In genomic region chr11:125592305-125593112, GRCh38 we compare ENCODE assay signal across 1 cellular context.
TF ChIP-seq lines count a peak whose summit lies in the region.

Gene STT3A, plus strand, starts transcription at chr11:125592852. Its CDS starts 3,064 bp downstream, at chr11:125595916.

TF ChIP-seq in GM12878, 131 proteins besides CTCF, POLR2A, EP300 and RAD21 (continued from another document and continues in another):
- TF ChIP-seq, protein P1, sequence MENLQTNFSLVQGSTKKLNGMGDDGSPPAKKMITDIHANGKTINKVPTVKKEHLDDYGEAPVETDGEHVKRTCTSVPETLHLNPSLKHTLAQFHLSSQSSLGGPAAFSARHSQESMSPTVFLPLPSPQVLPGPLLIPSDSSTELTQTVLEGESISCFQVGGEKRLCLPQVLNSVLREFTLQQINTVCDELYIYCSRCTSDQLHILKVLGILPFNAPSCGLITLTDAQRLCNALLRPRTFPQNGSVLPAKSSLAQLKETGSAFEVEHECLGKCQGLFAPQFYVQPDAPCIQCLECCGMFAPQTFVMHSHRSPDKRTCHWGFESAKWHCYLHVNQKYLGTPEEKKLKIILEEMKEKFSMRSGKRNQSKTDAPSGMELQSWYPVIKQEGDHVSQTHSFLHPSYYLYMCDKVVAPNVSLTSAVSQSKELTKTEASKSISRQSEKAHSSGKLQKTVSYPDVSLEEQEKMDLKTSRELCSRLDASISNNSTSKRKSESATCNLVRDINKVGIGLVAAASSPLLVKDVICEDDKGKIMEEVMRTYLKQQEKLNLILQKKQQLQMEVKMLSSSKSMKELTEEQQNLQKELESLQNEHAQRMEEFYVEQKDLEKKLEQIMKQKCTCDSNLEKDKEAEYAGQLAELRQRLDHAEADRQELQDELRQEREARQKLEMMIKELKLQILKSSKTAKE (IDR thresholded peaks at IDR 0.05; ENCODE audit: low read depth, poor library complexity, severe bottlenecking), result peak; percentile 98
- TF ChIP-seq HDAC6 (IDR thresholded peaks at IDR 0.05; ENCODE audit: unreplicated experiment) (no peak), TCF7 (IDR thresholded peaks at IDR 0.05; ENCODE audit: borderline replicate concordance) (no peak), RELB (IDR thresholded peaks at IDR 0.05; ENCODE audit: low read depth) (peak; percentile 75), SMAD5 (IDR thresholded peaks at IDR 0.05; ENCODE audit: low read depth) (peak; percentile 58), ZNF622 (IDR thresholded peaks at IDR 0.05) (peak; percentile 96), TCF12 (IDR thresholded peaks at IDR 0.05; ENCODE audit: low read depth, low read length) (no peak), BACH1 (IDR thresholded peaks at IDR 0.05; ENCODE audit: borderline replicate concordance) (no peak; the same call in none of the 2 replicates), POU2F2 (IDR thresholded peaks at IDR 0.05; ENCODE audit: borderline replicate concordance, low read depth, low read length) (peak; percentile 30; the same call in 2 of the 3 replicates), SMARCA5 (IDR thresholded peaks at IDR 0.05) (no peak), ESRRA (IDR thresholded peaks at IDR 0.05; ENCODE audit: low read length) (no peak), LARP7 (IDR thresholded peaks at IDR 0.05) (no peak), CREM (IDR thresholded peaks at IDR 0.05; ENCODE audit: low read depth) (peak; percentile 95), ZNF384 (IDR thresholded peaks at IDR 0.05; ENCODE audit: borderline replicate concordance, low read depth, low read length) (no peak), MEF2A (IDR thresholded peaks at IDR 0.05; ENCODE audit: insufficient read depth, low read depth, low read length) (no peak), ZNF274 (IDR thresholded peaks at IDR 0.05; ENCODE audit: insufficient read depth, insufficient read length) (no peak), MYC (IDR thresholded peaks at IDR 0.05; ENCODE audit: insufficient read depth, insufficient read length, insufficient replicate concordance, low read length, severe bottlenecking) (no peak), FOS (IDR thresholded peaks at IDR 0.05; ENCODE audit: borderline replicate concordance, extremely low read depth, insufficient read length) (peak; percentile 91), CHD1 (IDR thresholded peaks at IDR 0.05; ENCODE audit: low read depth, low read length) (no peak), CEBPB (IDR thresholded peaks at IDR 0.05; ENCODE audit: borderline replicate concordance in 1 of 2, low read depth in 2 of 2, low read length in 2 of 2) (no peak), RCOR1 (conservative IDR thresholded peaks at IDR 0.05; ENCODE audit: low read depth, low read length) (no peak)
- TF ChIP-seq, protein P2, sequence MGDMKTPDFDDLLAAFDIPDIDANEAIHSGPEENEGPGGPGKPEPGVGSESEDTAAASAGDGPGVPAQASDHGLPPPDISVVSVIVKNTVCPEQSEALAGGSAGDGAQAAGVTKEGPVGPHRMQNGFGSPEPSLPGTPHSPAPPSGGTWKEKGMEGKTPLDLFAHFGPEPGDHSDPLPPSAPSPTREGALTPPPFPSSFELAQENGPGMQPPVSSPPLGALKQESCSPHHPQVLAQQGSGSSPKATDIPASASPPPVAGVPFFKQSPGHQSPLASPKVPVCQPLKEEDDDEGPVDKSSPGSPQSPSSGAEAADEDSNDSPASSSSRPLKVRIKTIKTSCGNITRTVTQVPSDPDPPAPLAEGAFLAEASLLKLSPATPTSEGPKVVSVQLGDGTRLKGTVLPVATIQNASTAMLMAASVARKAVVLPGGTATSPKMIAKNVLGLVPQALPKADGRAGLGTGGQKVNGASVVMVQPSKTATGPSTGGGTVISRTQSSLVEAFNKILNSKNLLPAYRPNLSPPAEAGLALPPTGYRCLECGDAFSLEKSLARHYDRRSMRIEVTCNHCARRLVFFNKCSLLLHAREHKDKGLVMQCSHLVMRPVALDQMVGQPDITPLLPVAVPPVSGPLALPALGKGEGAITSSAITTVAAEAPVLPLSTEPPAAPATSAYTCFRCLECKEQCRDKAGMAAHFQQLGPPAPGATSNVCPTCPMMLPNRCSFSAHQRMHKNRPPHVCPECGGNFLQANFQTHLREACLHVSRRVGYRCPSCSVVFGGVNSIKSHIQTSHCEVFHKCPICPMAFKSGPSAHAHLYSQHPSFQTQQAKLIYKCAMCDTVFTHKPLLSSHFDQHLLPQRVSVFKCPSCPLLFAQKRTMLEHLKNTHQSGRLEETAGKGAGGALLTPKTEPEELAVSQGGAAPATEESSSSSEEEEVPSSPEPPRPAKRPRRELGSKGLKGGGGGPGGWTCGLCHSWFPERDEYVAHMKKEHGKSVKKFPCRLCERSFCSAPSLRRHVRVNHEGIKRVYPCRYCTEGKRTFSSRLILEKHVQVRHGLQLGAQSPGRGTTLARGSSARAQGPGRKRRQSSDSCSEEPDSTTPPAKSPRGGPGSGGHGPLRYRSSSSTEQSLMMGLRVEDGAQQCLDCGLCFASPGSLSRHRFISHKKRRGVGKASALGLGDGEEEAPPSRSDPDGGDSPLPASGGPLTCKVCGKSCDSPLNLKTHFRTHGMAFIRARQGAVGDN (IDR thresholded peaks at IDR 0.05), result peak; percentile 68
- TF ChIP-seq, protein P3, sequence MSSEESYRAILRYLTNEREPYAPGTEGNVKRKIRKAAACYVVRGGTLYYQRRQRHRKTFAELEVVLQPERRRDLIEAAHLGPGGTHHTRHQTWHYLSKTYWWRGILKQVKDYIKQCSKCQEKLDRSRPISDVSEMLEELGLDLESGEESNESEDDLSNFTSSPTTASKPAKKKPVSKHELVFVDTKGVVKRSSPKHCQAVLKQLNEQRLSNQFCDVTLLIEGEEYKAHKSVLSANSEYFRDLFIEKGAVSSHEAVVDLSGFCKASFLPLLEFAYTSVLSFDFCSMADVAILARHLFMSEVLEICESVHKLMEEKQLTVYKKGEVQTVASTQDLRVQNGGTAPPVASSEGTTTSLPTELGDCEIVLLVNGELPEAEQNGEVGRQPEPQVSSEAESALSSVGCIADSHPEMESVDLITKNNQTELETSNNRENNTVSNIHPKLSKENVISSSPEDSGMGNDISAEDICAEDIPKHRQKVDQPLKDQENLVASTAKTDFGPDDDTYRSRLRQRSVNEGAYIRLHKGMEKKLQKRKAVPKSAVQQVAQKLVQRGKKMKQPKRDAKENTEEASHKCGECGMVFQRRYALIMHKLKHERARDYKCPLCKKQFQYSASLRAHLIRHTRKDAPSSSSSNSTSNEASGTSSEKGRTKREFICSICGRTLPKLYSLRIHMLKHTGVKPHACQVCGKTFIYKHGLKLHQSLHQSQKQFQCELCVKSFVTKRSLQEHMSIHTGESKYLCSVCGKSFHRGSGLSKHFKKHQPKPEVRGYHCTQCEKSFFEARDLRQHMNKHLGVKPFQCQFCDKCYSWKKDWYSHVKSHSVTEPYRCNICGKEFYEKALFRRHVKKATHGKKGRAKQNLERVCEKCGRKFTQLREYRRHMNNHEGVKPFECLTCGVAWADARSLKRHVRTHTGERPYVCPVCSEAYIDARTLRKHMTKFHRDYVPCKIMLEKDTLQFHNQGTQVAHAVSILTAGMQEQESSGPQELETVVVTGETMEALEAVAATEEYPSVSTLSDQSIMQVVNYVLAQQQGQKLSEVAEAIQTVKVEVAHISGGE (CRISPR knock-in tag; IDR thresholded peaks at IDR 0.05), result no peak
- TF ChIP-seq, protein P4, sequence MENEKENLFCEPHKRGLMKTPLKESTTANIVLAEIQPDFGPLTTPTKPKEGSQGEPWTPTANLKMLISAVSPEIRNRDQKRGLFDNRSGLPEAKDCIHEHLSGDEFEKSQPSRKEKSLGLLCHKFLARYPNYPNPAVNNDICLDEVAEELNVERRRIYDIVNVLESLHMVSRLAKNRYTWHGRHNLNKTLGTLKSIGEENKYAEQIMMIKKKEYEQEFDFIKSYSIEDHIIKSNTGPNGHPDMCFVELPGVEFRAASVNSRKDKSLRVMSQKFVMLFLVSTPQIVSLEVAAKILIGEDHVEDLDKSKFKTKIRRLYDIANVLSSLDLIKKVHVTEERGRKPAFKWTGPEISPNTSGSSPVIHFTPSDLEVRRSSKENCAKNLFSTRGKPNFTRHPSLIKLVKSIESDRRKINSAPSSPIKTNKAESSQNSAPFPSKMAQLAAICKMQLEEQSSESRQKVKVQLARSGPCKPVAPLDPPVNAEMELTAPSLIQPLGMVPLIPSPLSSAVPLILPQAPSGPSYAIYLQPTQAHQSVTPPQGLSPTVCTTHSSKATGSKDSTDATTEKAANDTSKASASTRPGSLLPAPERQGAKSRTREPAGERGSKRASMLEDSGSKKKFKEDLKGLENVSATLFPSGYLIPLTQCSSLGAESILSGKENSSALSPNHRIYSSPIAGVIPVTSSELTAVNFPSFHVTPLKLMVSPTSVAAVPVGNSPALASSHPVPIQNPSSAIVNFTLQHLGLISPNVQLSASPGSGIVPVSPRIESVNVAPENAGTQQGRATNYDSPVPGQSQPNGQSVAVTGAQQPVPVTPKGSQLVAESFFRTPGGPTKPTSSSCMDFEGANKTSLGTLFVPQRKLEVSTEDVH (IDR thresholded peaks at IDR 0.05; ENCODE audit: low read depth, partially characterized antibody), result peak; percentile 59
- TF ChIP-seq, protein P5, sequence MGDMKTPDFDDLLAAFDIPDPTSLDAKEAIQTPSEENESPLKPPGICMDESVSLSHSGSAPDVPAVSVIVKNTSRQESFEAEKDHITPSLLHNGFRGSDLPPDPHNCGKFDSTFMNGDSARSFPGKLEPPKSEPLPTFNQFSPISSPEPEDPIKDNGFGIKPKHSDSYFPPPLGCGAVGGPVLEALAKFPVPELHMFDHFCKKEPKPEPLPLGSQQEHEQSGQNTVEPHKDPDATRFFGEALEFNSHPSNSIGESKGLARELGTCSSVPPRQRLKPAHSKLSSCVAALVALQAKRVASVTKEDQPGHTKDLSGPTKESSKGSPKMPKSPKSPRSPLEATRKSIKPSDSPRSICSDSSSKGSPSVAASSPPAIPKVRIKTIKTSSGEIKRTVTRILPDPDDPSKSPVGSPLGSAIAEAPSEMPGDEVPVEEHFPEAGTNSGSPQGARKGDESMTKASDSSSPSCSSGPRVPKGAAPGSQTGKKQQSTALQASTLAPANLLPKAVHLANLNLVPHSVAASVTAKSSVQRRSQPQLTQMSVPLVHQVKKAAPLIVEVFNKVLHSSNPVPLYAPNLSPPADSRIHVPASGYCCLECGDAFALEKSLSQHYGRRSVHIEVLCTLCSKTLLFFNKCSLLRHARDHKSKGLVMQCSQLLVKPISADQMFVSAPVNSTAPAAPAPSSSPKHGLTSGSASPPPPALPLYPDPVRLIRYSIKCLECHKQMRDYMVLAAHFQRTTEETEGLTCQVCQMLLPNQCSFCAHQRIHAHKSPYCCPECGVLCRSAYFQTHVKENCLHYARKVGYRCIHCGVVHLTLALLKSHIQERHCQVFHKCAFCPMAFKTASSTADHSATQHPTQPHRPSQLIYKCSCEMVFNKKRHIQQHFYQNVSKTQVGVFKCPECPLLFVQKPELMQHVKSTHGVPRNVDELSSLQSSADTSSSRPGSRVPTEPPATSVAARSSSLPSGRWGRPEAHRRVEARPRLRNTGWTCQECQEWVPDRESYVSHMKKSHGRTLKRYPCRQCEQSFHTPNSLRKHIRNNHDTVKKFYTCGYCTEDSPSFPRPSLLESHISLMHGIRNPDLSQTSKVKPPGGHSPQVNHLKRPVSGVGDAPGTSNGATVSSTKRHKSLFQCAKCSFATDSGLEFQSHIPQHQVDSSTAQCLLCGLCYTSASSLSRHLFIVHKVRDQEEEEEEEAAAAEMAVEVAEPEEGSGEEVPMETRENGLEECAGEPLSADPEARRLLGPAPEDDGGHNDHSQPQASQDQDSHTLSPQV (IDR thresholded peaks at IDR 0.05), result no peak
- TF ChIP-seq, protein P6, sequence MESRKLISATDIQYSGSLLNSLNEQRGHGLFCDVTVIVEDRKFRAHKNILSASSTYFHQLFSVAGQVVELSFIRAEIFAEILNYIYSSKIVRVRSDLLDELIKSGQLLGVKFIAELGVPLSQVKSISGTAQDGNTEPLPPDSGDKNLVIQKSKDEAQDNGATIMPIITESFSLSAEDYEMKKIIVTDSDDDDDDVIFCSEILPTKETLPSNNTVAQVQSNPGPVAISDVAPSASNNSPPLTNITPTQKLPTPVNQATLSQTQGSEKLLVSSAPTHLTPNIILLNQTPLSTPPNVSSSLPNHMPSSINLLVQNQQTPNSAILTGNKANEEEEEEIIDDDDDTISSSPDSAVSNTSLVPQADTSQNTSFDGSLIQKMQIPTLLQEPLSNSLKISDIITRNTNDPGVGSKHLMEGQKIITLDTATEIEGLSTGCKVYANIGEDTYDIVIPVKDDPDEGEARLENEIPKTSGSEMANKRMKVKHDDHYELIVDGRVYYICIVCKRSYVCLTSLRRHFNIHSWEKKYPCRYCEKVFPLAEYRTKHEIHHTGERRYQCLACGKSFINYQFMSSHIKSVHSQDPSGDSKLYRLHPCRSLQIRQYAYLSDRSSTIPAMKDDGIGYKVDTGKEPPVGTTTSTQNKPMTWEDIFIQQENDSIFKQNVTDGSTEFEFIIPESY (IDR thresholded peaks at IDR 0.05), result 0 out of 2 replicates have a peak, but pooled peaks have one; percentile 7
